ENCODE assay signal across 8 cellular contexts in genomic region chr17:7932949-7933348, GRCh38. TPM values are rescaled to one million over a fixed set of nuclear protein-coding genes. Genes with fewer than 3 reads are reported as not detected.
DNase-seq lines count a peak whose midpoint lies in the region; ATAC-seq lines count a peak whose summit lies in the region.

No MANE protein-coding gene starts in this region.

- H3K9me3 ChIP-seq in mucosa of rectum (ENCODE audit: control insufficient read depth in 2 of 2, low read length in 2 of 2) (no peaks in the 10 kb centered on the region), aorta (ENCODE audit: control insufficient read depth, low read length) (no peaks in the 10 kb centered on the region)

- H3K36me3 ChIP-seq in mucosa of rectum (ENCODE audit: control insufficient read depth in 2 of 2, insufficient read depth in 2 of 2, low read length in 2 of 2) (peaks cover 7 to 19% of the 10 kb centered on the region in 2 donors), aorta (ENCODE audit: control insufficient read depth in 1 of 2, insufficient read depth in 2 of 2, low read length in 1 of 2) (peaks cover 0 to 2% of the 10 kb centered on the region in 2 donors)

- H3K4me1 ChIP-seq in mucosa of rectum (ENCODE audit: control insufficient read depth in 2 of 2, insufficient read depth in 2 of 2, low read length in 2 of 2) (peaks cover 13 to 16% of the 10 kb centered on the region in 2 donors), aorta (ENCODE audit: control insufficient read depth in 1 of 2, insufficient read depth in 2 of 2, low read length in 2 of 2) (no peaks in the 10 kb centered on the region)

- peak overlapping the region; percentile 74 to 88 for H3K27ac ChIP-seq in mucosa of rectum (ENCODE audit: low read depth in 2 of 2, low read length in 2 of 2)
- no peak overlapping the region for H3K27ac ChIP-seq in aorta (ENCODE audit: low read depth in 1 of 2, low read length in 2 of 2)

- ATAC-seq in effector memory CD8-positive, alpha-beta T cell (replicated peaks), result no peak
- ATAC-seq in aorta (ENCODE audit: low FRiP score) (no peak), HG03565 (IDR thresholded peaks at IDR 0.05; ENCODE audit: unreplicated experiment) (no peak), GM18867 (IDR thresholded peaks at IDR 0.05; ENCODE audit: unreplicated experiment) (no peak)

- peaks cover 37 to 45% of the 10 kb centered on the region in 2 donors for H3K4me1 Mint-ChIP-seq in effector memory CD8-positive, alpha-beta T cell (ENCODE audit: low read depth in 2 of 2)

- no peaks in the 10 kb centered on the region for H3K27me3 Mint-ChIP-seq in effector memory CD8-positive, alpha-beta T cell

- in situ Hi-C loops in Caki2 (cut with HindIII; ENCODE audit: low pct_unique_long_range_greater_than_20kb, low sequenced_read_pairs), result no loop called here

- H3K27me3 ChIP-seq in mucosa of rectum (ENCODE audit: control insufficient read depth in 2 of 2, insufficient read depth in 2 of 2, low read length in 2 of 2) (no peaks in the 10 kb centered on the region), aorta (ENCODE audit: control insufficient read depth in 1 of 2, insufficient read depth in 2 of 2, low read length in 1 of 2) (no peaks in the 10 kb centered on the region)

- H3K9ac ChIP-seq in mucosa of rectum (ENCODE audit: low read depth in 1 of 2, low read length in 2 of 2), result peak overlapping the region; percentile 92 to 95

- H3K4me3 Mint-ChIP-seq in effector memory CD8-positive, alpha-beta T cell, result peak overlapping the region; percentile 87 to 88

- 5 to 7% methylated on average over 16 of the region's 16 CpGs for WGBS in aorta, 2 donors

- DNase-seq in Caki2 (ENCODE audit: low read depth), result peak; percentile 38
- DNase-seq in HPDE6-E6E7 (ENCODE audit: extremely low spot score), result peak; percentile 38
- peak; percentile 67 for DNase-seq in SW480 (ENCODE audit: low spot score)
- no peak for DNase-seq in effector memory CD8-positive, alpha-beta T cell
- DNase-seq in aorta, result peak in 1 of 2 donors; percentile 59

- intact Hi-C loops in aorta (cut with DNase I), result loop anchor here in 1 of 2 donors (1.0 to 10.0 kb wide), 2 partner anchors 44 to 122 kb away; no protein-coding TSS in a partner anchor

- H3K36me3 Mint-ChIP-seq in effector memory CD8-positive, alpha-beta T cell (ENCODE audit: insufficient read depth), result peaks cover 31% of the 10 kb centered on the region

- H3K9me3 Mint-ChIP-seq in effector memory CD8-positive, alpha-beta T cell, result no peaks in the 10 kb centered on the region

- H3K4me3 ChIP-seq in mucosa of rectum (ENCODE audit: low read length in 2 of 2), result peak overlapping the region; percentile 93 to 99
- H3K4me3 ChIP-seq in aorta (ENCODE audit: low read length in 2 of 2), result peak overlapping the region; percentile 40 to 61

- H3K27ac Mint-ChIP-seq in effector memory CD8-positive, alpha-beta T cell, result peak overlapping the region; percentile 92 to 93

RNA-seq across cellular contexts. Expression of gene CNTROB, which starts 0.9 kb away (rescaled TPM):
- 16.6 and 27.1 TPM in 2 replicates for total RNA-seq in Caki2 (2014; rRNA removed; shearing (Covaris generic); ENCODE audit: low replicate concordance)
- total RNA-seq in aorta, result 10 to 100 TPM; 18.3 to 29.2 TPM
- polyA plus RNA-seq in aorta, result 10 to 100 TPM in 1 of 2 donors, 1 to 10 TPM in 1; 6.0 to 39.1 TPM

RNA-seq across cellular contexts. Expression of gene TRAPPC1, which starts 1.2 kb away (rescaled TPM):
- 0.71 and 6.5 TPM in 2 replicates for total RNA-seq in Caki2 (2014; rRNA removed; shearing (Covaris generic); ENCODE audit: low replicate concordance)
- 100 to 1,000 TPM in 1 of 2 donors, 10 to 100 TPM in 1; 70.3 to 101 TPM for total RNA-seq in aorta
- 100 to 1,000 TPM in 1 of 2 donors, 10 to 100 TPM in 1; 93.5 to 126 TPM for polyA plus RNA-seq in aorta

RNA-seq across cellular contexts. Expression of gene KCNAB3, which starts 3.3 kb away (rescaled TPM):
- 0.29 TPM in 1 of 2 replicates, not detected in the other for total RNA-seq in Caki2 (2014; rRNA removed; shearing (Covaris generic); ENCODE audit: low replicate concordance)
- 1 to 10 TPM in 1 of 2 donors, under 1 TPM in 1; 0.62 to 1.9 TPM for total RNA-seq in aorta
- 1 to 10 TPM in 1 of 2 donors, under 1 TPM in 1; 0.38 to 1.2 TPM for polyA plus RNA-seq in aorta

RNA-seq across cellular contexts. Expression of gene RNF227, which starts 16.9 kb away (rescaled TPM):
- total RNA-seq in Caki2 (2014; rRNA removed; shearing (Covaris generic); ENCODE audit: low replicate concordance), result 2.0 and 2.6 TPM in 2 replicates
- 1 to 10 TPM; 1.9 to 3.0 TPM for total RNA-seq in aorta
- 1 to 10 TPM in 1 of 2 donors, under 1 TPM in 1; 0.50 to 1.9 TPM for polyA plus RNA-seq in aorta

RNA-seq across cellular contexts. Expression of gene CHD3, which starts 44.4 kb away (rescaled TPM):
- total RNA-seq in Caki2 (2014; rRNA removed; shearing (Covaris generic); ENCODE audit: low replicate concordance), result 21.3 and 23.8 TPM in 2 replicates
- total RNA-seq in aorta, result 100 to 1,000 TPM in 1 of 2 donors, 10 to 100 TPM in 1; 73.1 to 125 TPM
- 100 to 1,000 TPM in 1 of 2 donors, 10 to 100 TPM in 1; 88.8 to 119 TPM for polyA plus RNA-seq in aorta

Comparison
In these comparisons a context has a peak if more than half of its experiments do, and no peak if none do; other contexts are left out.
1. DNase-seq: peak in Caki2 (single experiment), HPDE6-E6E7 (single experiment) and SW480 (single experiment); none in effector memory CD8-positive, alpha-beta T cell (0 of 3).
2. H3K27ac ChIP-seq: peak in mucosa of rectum (2 of 2); none in aorta (0 of 2).